ENCODE assay signal across 8 cellular contexts in the genomic region with DNA sequence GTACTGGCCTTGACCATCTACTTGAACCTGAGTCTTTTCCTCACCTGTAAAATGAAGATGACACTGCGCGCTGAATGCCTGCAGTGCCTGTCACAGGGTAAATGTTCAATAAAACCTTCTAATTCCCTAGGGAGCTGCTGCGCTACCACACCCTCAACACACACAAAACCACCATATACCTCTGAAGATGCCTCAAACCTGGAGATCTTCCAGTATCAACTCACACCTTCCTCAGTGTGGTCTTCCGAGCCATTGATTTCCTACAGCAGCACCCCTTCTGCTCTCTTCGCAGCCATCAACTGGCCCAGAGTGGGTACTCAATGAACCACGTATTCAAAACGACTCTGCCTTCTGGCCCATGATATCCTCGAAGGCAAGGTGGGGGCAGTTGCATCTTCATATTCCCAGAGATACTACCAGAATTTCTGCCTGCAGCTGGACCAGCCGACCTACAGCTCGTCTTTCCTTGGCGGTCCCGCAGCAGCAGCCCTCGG. TPM values are rescaled to one million over a fixed set of nuclear protein-coding genes. Genes with fewer than 3 reads are reported as not detected.
DNase-seq lines count a peak whose midpoint lies in the region; ATAC-seq and TF ChIP-seq lines count a peak whose summit lies in the region.

No MANE protein-coding gene starts in this region.

- H3K9ac ChIP-seq in HCT116 (ENCODE audit: low read length) (peak overlapping the region; percentile 100), iPS-20b (ENCODE audit: low read depth, low read length) (peak overlapping the region; percentile 99)

- POLR2A ChIA-PET in BJ (lab: Charles Lee) = no interaction called here
- POLR2A ChIA-PET in HCT116 (lab: Charles Lee) = interaction anchor here (0.6 to 1.9 kb wide), 3 partner anchors 9 to 31 kb away, joined by 3 to 13 read pairs (median 7); no protein-coding TSS in a partner anchor

- H3K27ac ChIP-seq in HCT116 (ENCODE audit: low read depth, low read length) (peak overlapping the region; percentile 93), iPS-20b (ENCODE audit: low read length) (peak overlapping the region; percentile 98), testis (peak overlapping the region; percentile 95 to 99)

- H3K4me1 ChIP-seq in HCT116 (ENCODE audit: control insufficient read depth in 1 of 2, insufficient read depth in 2 of 2, low read length in 2 of 2) (peaks cover 0 to 18% of the 10 kb centered on the region in 2 experiments; a peak in 2 of 4 replicates), iPS-20b (ENCODE audit: insufficient read depth, low read length) (peaks cover 13% of the 10 kb centered on the region), testis (peaks cover 24% of the 10 kb centered on the region)

- intact Hi-C loops in HCT116 (cut with micrococcal nuclease) (no loop called here), testis (cut with DNase I; ENCODE audit: low total_unique reads) (no loop called here)

- TF ChIP-seq POLR2A in HCT116 (IDR thresholded peaks at IDR 0.05; ENCODE audit: borderline replicate concordance, extremely low read depth, insufficient read depth, insufficient read length) (no peak), testis (IDR thresholded peaks at IDR 0.05) (no peak)

- no peak for TF ChIP-seq RAD21 in HCT116 (IDR thresholded peaks at IDR 0.05; ENCODE audit: low read depth)

- 3 to 7% methylated on average over 7 to 13 of the region's 13 CpGs for WGBS in testis, 2 donors

- BruUV-seq in HCT116 (replicated peaks; lab: Mats Ljungman, UMichigan) = no TSS peak

- H3K4me3 ChIP-seq in BJ (ENCODE audit: low read depth, low read length) (peak overlapping the region; percentile 69), HCT116 (replicated peaks in 1 of 2; ENCODE audit: low read depth in 1 of 2, low read length in 2 of 2) (peak overlapping the region; percentile 95 to 100), iPS-20b (ENCODE audit: low read length) (peak overlapping the region; percentile 100), testis (peak overlapping the region; percentile 70 to 99)

- H3K36me3 ChIP-seq in BJ (ENCODE audit: control insufficient read depth, insufficient read depth, low read length) (peaks cover 12% of the 10 kb centered on the region), HCT116 (ENCODE audit: control insufficient read depth in 1 of 2, insufficient read depth in 2 of 2, low read length in 2 of 2) (peaks cover 37 to 53% of the 10 kb centered on the region in 2 experiments), iPS-20b (ENCODE audit: insufficient read depth, low read depth, low read length) (peaks cover 55% of the 10 kb centered on the region), testis (ENCODE audit: low read depth, missing control alignments) (no peaks in the 10 kb centered on the region)

- no peak overlapping the region for H2AFZ ChIP-seq in HCT116 (ENCODE audit: low read depth, low read length, poor library complexity, severe bottlenecking)

- H3K9me2 ChIP-seq in HCT116 (ENCODE audit: insufficient read depth) = no peaks in the 10 kb centered on the region

- no peak for ATAC-seq in HCT116
- no peak for ATAC-seq in activated naive CD4-positive, alpha-beta T cell treated with anti-CD3 and anti-CD28 coated beads, Interleukin-2, amount 50 U/mL, for 72 hours

- peaks cover 43% of the 10 kb centered on the region; the same call in 1 of the 2 replicates for H4K20me1 ChIP-seq in HCT116 (ENCODE audit: insufficient read depth)

- H3K9me3 ChIP-seq in HCT116 (ENCODE audit: control insufficient read depth in 1 of 2, insufficient read depth in 1 of 2, low read depth in 1 of 2, low read length in 2 of 2) (no peaks in the 10 kb centered on the region), iPS-20b (ENCODE audit: insufficient read depth, low read depth, low read length) (no peaks in the 10 kb centered on the region), testis (no peaks in the 10 kb centered on the region)

- RAD21 ChIA-PET in HCT116 (lab: Charles Lee; ENCODE audit: low non-redundant PET in 1 of 2, low total read pairs in 2 of 2, uncharacterized antibody in 2 of 2, unreplicated experiment in 2 of 2) = no interaction called here

- no peaks in the 10 kb centered on the region for H3K9me3 Mint-ChIP-seq in activated naive CD4-positive, alpha-beta T cell treated with anti-CD3 and anti-CD28 coated beads, Interleukin-2, amount 50 U/mL, for 72 hours

- H3K27me3 ChIP-seq in BJ (ENCODE audit: control insufficient read depth, insufficient read depth, low read length) = no peaks in the 10 kb centered on the region
- H3K27me3 ChIP-seq in HCT116 (ENCODE audit: insufficient read depth, low read length) = no peaks in the 10 kb centered on the region
- H3K27me3 ChIP-seq in iPS-20b (ENCODE audit: insufficient read depth, low read length) = no peaks in the 10 kb centered on the region
- no peaks in the 10 kb centered on the region for H3K27me3 ChIP-seq in testis

- peaks cover 53 to 57% of the 10 kb centered on the region in 2 donors for H3K36me3 Mint-ChIP-seq in activated naive CD4-positive, alpha-beta T cell treated with anti-CD3 and anti-CD28 coated beads, Interleukin-2, amount 50 U/mL, for 72 hours

- peak overlapping the region; percentile 95 for H3K4me2 ChIP-seq in HCT116 (ENCODE audit: low read length)

- CTCF ChIA-PET in BJ (lab: Yijun Ruan, JAX) (interaction anchor here (0.9 to 4.3 kb wide), 12 partner anchors 9 to 159 kb away, joined by 3 to 36 read pairs (median 8); no protein-coding TSS in a partner anchor), HCT116 (lab: Charles Lee) (interaction anchor here (1.7 to 2.0 kb wide), 2 partner anchors 30 to 134 kb away, joined by 7 to 12 read pairs; no protein-coding TSS in a partner anchor)

- H3K27ac Mint-ChIP-seq in activated naive CD4-positive, alpha-beta T cell treated with anti-CD3 and anti-CD28 coated beads, Interleukin-2, amount 50 U/mL, for 72 hours = peak overlapping the region; percentile 100

- H3K79me2 ChIP-seq in HCT116 (ENCODE audit: insufficient read depth, low read length) = peaks cover 57% of the 10 kb centered on the region

- no peak for DNase-seq in BJ (ENCODE audit: low read depth)
- DNase-seq in HCT116 (ENCODE audit: low read depth, low spot score) = no peak
- no peak for DNase-seq in activated naive CD4-positive, alpha-beta T cell treated with anti-CD3 and anti-CD28 coated beads, Interleukin-2, amount 50 U/mL, for 72 hours (ENCODE audit: low spot score in 2 of 2)
- DNase-seq in testis = no peak
- DNase-seq in NK-92 (lab: John Stamatoyannopoulos, UW; ENCODE audit: unreplicated experiment) = no peak
- no peak for DNase-seq in HuH-7.5 (ENCODE audit: low spot score)
- no peak for DNase-seq in NCI-H128 (lab: John Stamatoyannopoulos, UW; ENCODE audit: unreplicated experiment)

- TF ChIP-seq CTCF in BJ (IDR thresholded peaks at IDR 0.05; ENCODE audit: insufficient read depth, low read depth, low read length) = no peak
- TF ChIP-seq CTCF in HCT116 (IDR thresholded peaks at IDR 0.05 in 2 of 3, conservative IDR thresholded peaks at IDR 0.05 in 1 of 3; ENCODE audit: borderline replicate concordance in 1 of 3, insufficient read depth in 1 of 3, low read depth in 2 of 3, low read length in 2 of 3) = no peak
- TF ChIP-seq CTCF in testis (IDR thresholded peaks at IDR 0.05) = no peak

TF ChIP-seq in HCT116, 20 proteins besides CTCF, POLR2A, EP300 and RAD21:
- peak; percentile 28; the same call in 1 of the 2 replicates for TF ChIP-seq SIN3A (IDR thresholded peaks at IDR 0.05; ENCODE audit: low read depth)
- TF ChIP-seq, protein P1, sequence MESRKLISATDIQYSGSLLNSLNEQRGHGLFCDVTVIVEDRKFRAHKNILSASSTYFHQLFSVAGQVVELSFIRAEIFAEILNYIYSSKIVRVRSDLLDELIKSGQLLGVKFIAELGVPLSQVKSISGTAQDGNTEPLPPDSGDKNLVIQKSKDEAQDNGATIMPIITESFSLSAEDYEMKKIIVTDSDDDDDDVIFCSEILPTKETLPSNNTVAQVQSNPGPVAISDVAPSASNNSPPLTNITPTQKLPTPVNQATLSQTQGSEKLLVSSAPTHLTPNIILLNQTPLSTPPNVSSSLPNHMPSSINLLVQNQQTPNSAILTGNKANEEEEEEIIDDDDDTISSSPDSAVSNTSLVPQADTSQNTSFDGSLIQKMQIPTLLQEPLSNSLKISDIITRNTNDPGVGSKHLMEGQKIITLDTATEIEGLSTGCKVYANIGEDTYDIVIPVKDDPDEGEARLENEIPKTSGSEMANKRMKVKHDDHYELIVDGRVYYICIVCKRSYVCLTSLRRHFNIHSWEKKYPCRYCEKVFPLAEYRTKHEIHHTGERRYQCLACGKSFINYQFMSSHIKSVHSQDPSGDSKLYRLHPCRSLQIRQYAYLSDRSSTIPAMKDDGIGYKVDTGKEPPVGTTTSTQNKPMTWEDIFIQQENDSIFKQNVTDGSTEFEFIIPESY (IDR thresholded peaks at IDR 0.05; ENCODE audit: extremely low read depth, insufficient replicate concordance, low read length) = no peak

RNA-seq across cellular contexts. Expression of a gene that starts 0.7 kb away (rescaled TPM):
- polyA plus RNA-seq in BJ (2011; rRNA removed) (3,018 and 4,118 TPM in 2 replicates), testis (ENCODE audit: insufficient read depth, low read depth, low replicate concordance) (1,578 TPM)
- 571 and 926 TPM in 2 replicates for polyA minus RNA-seq in BJ (2011; rRNA and poly(A)+ RNA removed)
- total RNA-seq in HCT116 (2021; ENCODE audit: unreplicated experiment) (1,853 TPM), testis (100 to 1,000 TPM; 435 to 713 TPM)
- polyA plus RNA-seq in HCT116 (2012) = 3,831 and 4,369 TPM in 2 replicates
- total RNA-seq in activated naive CD4-positive, alpha-beta T cell treated with anti-CD3 and anti-CD28 coated beads, Interleukin-2, amount 50 U/mL, for 72 hours = 1,000 to 10,000 TPM; 2,520 to 2,880 TPM

RNA-seq across cellular contexts. Expression of a gene that starts 44.2 kb away (rescaled TPM):
- polyA plus RNA-seq in BJ (2011; rRNA removed) = 1.3 and 2.3 TPM in 2 replicates
- 1.4 and 1.8 TPM in 2 replicates for polyA minus RNA-seq in BJ (2011; rRNA and poly(A)+ RNA removed)
- total RNA-seq in HCT116 (2021; ENCODE audit: unreplicated experiment) = not detected
- polyA plus RNA-seq in HCT116 (2012) = 0.06 and 0.16 TPM in 2 replicates
- total RNA-seq in activated naive CD4-positive, alpha-beta T cell treated with anti-CD3 and anti-CD28 coated beads, Interleukin-2, amount 50 U/mL, for 72 hours = 1 to 10 TPM; 1.8 to 2.5 TPM
- 100 to 1,000 TPM; 118 to 128 TPM for total RNA-seq in testis
- polyA plus RNA-seq in testis (ENCODE audit: insufficient read depth, low read depth, low replicate concordance) = 38.0 TPM

Comparison
In these comparisons a context has a peak if more than half of its experiments do, and no peak if none do; other contexts are left out.
1. RNA of a gene that starts 44.2 kb away (total RNA-seq): 118 to 128 TPM in testis; 1.8 to 2.5 TPM in activated naive CD4-positive, alpha-beta T cell treated with anti-CD3 and anti-CD28 coated beads, Interleukin-2, amount 50 U/mL, for 72 hours and not detected in HCT116 (single experiment); every median in the first group is over 10 times any median in the second.
2. Peak in every context shown above with its lines, with median percentiles within 50 percentile points of each other: H3K4me3 ChIP-seq and H3K27ac ChIP-seq.